Comparison of ENCODE assay signal across 13 cellular contexts in the genomic region with DNA sequence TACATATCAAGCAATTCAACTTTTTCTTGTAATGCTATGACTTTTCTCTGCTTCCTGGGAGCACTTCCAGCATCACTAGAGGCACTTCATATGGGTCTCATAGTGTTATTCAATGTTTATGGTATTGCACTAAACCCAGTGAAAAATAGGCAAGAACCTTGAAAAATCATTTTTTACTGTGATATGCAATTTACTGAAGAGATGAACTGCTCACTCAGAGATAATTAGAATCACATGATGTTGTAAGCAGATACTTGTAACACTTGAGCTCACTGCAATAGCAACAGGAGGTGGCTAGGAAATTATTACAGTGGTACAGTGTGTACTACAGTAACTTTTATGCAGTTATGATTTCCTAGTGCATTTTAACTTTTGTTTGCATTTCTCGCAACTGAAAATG.
A peak's percentile ranks its signal among the peaks of the same experiment; 100 is the strongest.
DNase-seq lines count a peak whose midpoint lies in the region; ATAC-seq lines count a peak whose summit lies in the region.
"Had no signal": no experiment of that assay in that cellular context is flagged by ENCODE, and none has a peak within 500 bp of the region (broad histone marks: within the 10 kb centered on the region; RNA-seq: fewer than 3 reads in every experiment).

No MANE protein-coding gene starts in this region.

- H3K4me3 ChIP-seq in mesendoderm (ENCODE audit: low read length): no peak overlapping the region

- no peak overlapping the region for H3K18ac ChIP-seq in mesendoderm (ENCODE audit: low read length)

- ATAC-seq in HG03097 (IDR thresholded peaks at IDR 0.05; ENCODE audit: low FRiP score, unreplicated experiment): no peak
- no peak for ATAC-seq in GM21390 (IDR thresholded peaks at IDR 0.05; ENCODE audit: unreplicated experiment)

- no peak overlapping the region for H2BK15ac ChIP-seq in mesendoderm (replicated peaks; ENCODE audit: low read depth)

- H2AK5ac ChIP-seq in mesendoderm (ENCODE audit: low read length): no peak overlapping the region

- H3K4ac ChIP-seq in mesendoderm (ENCODE audit: low read depth, low read length): no peak overlapping the region

- no peak overlapping the region for H2BK120ac ChIP-seq in mesendoderm (ENCODE audit: low read depth, low read length)

- no peak overlapping the region for H2BK5ac ChIP-seq in mesendoderm (ENCODE audit: low read length)

- no peaks in the 10 kb centered on the region for H3K4me1 ChIP-seq in mesendoderm (ENCODE audit: control insufficient read depth, low read depth, low read length)
- H3K4me1 ChIP-seq: BE2C had no signal

- H3K79me1 ChIP-seq in mesendoderm (ENCODE audit: low read length): no peaks in the 10 kb centered on the region

- no peaks in the 10 kb centered on the region for H3K36me3 ChIP-seq in mesendoderm (ENCODE audit: control insufficient read depth, insufficient read depth, low read length)
- H3K36me3 ChIP-seq: BE2C had no signal

- H3K4me2 ChIP-seq in mesendoderm (ENCODE audit: low read length): no peak overlapping the region

- H4K5ac ChIP-seq in mesendoderm (ENCODE audit: low read length): no peak overlapping the region

- no peaks in the 10 kb centered on the region for H3K79me2 ChIP-seq in mesendoderm (ENCODE audit: control insufficient read depth, insufficient read depth, low read length)

- DNase-seq in NCI-H748 (lab: John Stamatoyannopoulos, UW; ENCODE audit: unreplicated experiment): peak; percentile 5
- no peak for DNase-seq in NCI-H748 treated with DMSO at 0.1 percent for 48 hours (lab: John Stamatoyannopoulos, UW)
- peak; percentile 29 for DNase-seq in NCI-H1436 (lab: John Stamatoyannopoulos, UW)
- peak; percentile 5 for DNase-seq in NCI-H69 (lab: John Stamatoyannopoulos, UW)
- DNase-seq in mesendoderm: no peak
- DNase-seq: BE2C; CD4-positive, alpha-beta T cell; HCEC 1CT; NCI-H524 treated with DMSO at 0.1 percent for 48 hours; RPMI8226; T-helper 2 cell had no signal

- H3K9ac ChIP-seq in mesendoderm (ENCODE audit: low read length): no peak overlapping the region

- no peaks in the 10 kb centered on the region for H3K27me3 ChIP-seq in mesendoderm (ENCODE audit: insufficient read depth, low read length, poor library complexity)
- H3K27me3 ChIP-seq: BE2C had no signal

- H3K56ac ChIP-seq in mesendoderm (ENCODE audit: low read length): no peak overlapping the region

- H3K27ac ChIP-seq in mesendoderm (ENCODE audit: low read depth, low read length): no peak overlapping the region

- no peak overlapping the region for H4K8ac ChIP-seq in mesendoderm (ENCODE audit: low read depth, low read length)

- no CpG with 5 or more reads among the region's 1 CpG for WGBS in mesendoderm (ENCODE audit: extremely low coverage, insufficient coverage, low lambda C conversion rate)

- H3K23ac ChIP-seq in mesendoderm (ENCODE audit: low read length): peak overlapping the region; percentile 59

Comparison
In these comparisons a context has a peak if more than half of its experiments do, and no peak if none do; other contexts are left out.
1. DNase-seq: peak in NCI-H748 (single experiment), NCI-H1436 (single experiment) and NCI-H69 (single experiment); none in NCI-H748 treated with DMSO at 0.1 percent for 48 hours (single experiment) and mesendoderm (single experiment).